In genomic region chrX:115598556-115598955, GRCh38 we compare ENCODE assay signal across 23 cellular contexts. TPM values are rescaled to one million over a fixed set of nuclear protein-coding genes. Genes with fewer than 3 reads are reported as not detected.
DNase-seq lines count a peak whose midpoint lies in the region; ATAC-seq, FAIRE-seq and TF ChIP-seq lines count a peak whose summit lies in the region.
"Had no signal": no experiment of that assay in that cellular context is flagged by ENCODE, and none has a peak within 500 bp of the region (broad histone marks: within the 10 kb centered on the region; RNA-seq: fewer than 3 reads in every experiment).

No MANE protein-coding gene starts in this region.

- FAIRE-seq in pancreas (lab: Jason Lieb, UNC) = peak; percentile 64
- no peak for FAIRE-seq in GM12891 (lab: Jason Lieb, UNC)
- FAIRE-seq: GM18507 had no signal

- peak overlapping the region; percentile 46 for H3K27ac Mint-ChIP-seq in type B pancreatic cell

- peaks cover 37% of the 10 kb centered on the region for H3K36me3 Mint-ChIP-seq in type B pancreatic cell

- H3K4me1 ChIP-seq in left ventricle myocardium inferior = peaks cover 64% of the 10 kb centered on the region
- peaks cover 0 to 6% (median 0%) of the 10 kb centered on the region in 3 donors for H3K4me1 ChIP-seq in pancreas

- H3K36me3 ChIP-seq in left ventricle myocardium inferior (no peaks in the 10 kb centered on the region), pancreas (no peaks in the 10 kb centered on the region)

- H3K4me3 ChIP-seq in left ventricle myocardium inferior (no peak overlapping the region), pancreas (no peak overlapping the region)
- H3K4me3 ChIP-seq: SJSA1 had no signal

- H3K27me3 Mint-ChIP-seq in type B pancreatic cell = no peaks in the 10 kb centered on the region

- no peaks in the 10 kb centered on the region for H3K9me3 Mint-ChIP-seq in type B pancreatic cell

- H3K27ac ChIP-seq in left ventricle myocardium inferior (replicated peaks) (peak overlapping the region; percentile 23), epithelial cell of prostate (peak overlapping the region; percentile 18), pancreas (no peak overlapping the region)
- H3K27ac ChIP-seq: SJSA1 had no signal

- peaks cover 41% of the 10 kb centered on the region for H3K4me1 Mint-ChIP-seq in type B pancreatic cell (ENCODE audit: unreplicated experiment)

- no peak for DNase-seq in left ventricle myocardium inferior
- no peak for DNase-seq in Right ventricle myocardium inferior (ENCODE audit: missing footprints)
- DNase-seq in epithelial cell of prostate (ENCODE audit: low read depth, low spot score) = no peak
- DNase-seq in pancreas = no peak
- DNase-seq in type B pancreatic cell (ENCODE audit: extremely low spot score, unreplicated experiment) = no peak
- no peak for DNase-seq in activated CD4-positive, alpha-beta T cell treated with anti-CD3 and anti-CD28 coated beads, Interleukin-2, amount 50 U/mL, for 1 hour
- no peak for DNase-seq in GM12891 (ENCODE audit: insufficient read length, low spot score)
- DNase-seq in GDM1 (lab: John Stamatoyannopoulos, UW) = no peak
- DNase-seq: 8988T, ACHN, DMS153, DND-41, H7, NCI-H1048, NCI-H1417 treated with DMSO at 0.1 percent for 48 hours, NCI-H1694 treated with DMSO at 0.1 percent for 48 hours, NCI-H2081 treated with DMSO at 0.1 percent for 48 hours, NCI-H2171, NCI-H524, NCI-H748 treated with DMSO at 0.1 percent for 48 hours, Right ventricle myocardium superior had no signal

- H3K4me3 Mint-ChIP-seq in type B pancreatic cell = no peak overlapping the region

- intact Hi-C loops in left ventricle myocardium inferior (cut with micrococcal nuclease) = no loop called here
- intact Hi-C loops in Right ventricle myocardium inferior (cut with DNase I) = no loop called here
- intact Hi-C loops in pancreas (cut with DNase I) = no loop called here

- no peak for ATAC-seq in Right ventricle myocardium inferior
- no peak for ATAC-seq in pancreas

- TF ChIP-seq POLR2A in GM12891 (IDR thresholded peaks at IDR 0.05; ENCODE audit: low read depth, low read length) = no peak

- 83% methylated on average over 1 of the region's 1 CpG for WGBS in pancreas, 2 donors

- H3K27me3 ChIP-seq in left ventricle myocardium inferior (ENCODE audit: low read depth) = no peaks in the 10 kb centered on the region
- peaks cover 0 to 5% (median 0%) of the 10 kb centered on the region in 4 donors for H3K27me3 ChIP-seq in pancreas
- H3K27me3 ChIP-seq: SJSA1 had no signal

- TF ChIP-seq CTCF in left ventricle myocardium inferior (IDR thresholded peaks at IDR 0.05; ENCODE audit: borderline replicate concordance) = no peak
- no peak for TF ChIP-seq CTCF in pancreas (IDR thresholded peaks at IDR 0.05)
- no peak for TF ChIP-seq CTCF in type B pancreatic cell (conservative IDR thresholded peaks at IDR 0.05)

- H3K9me3 ChIP-seq in left ventricle myocardium inferior (replicated peaks) (no peaks in the 10 kb centered on the region), pancreas (no peaks in the 10 kb centered on the region)
- H3K9me3 ChIP-seq: SJSA1 had no signal

TF ChIP-seq in GM12891, 5 proteins besides CTCF, POLR2A, EP300 and RAD21:
- TF ChIP-seq SPI1 (IDR thresholded peaks at IDR 0.05; ENCODE audit: low read depth, low read length) = no peak
- no peak for TF ChIP-seq POU2F2 (IDR thresholded peaks at IDR 0.05; ENCODE audit: low read depth, low read length)
- TF ChIP-seq PAX5 (IDR thresholded peaks at IDR 0.05; ENCODE audit: insufficient read depth, low read length, severe bottlenecking) = no peak
- TF ChIP-seq POLR2AphosphoS5 (IDR thresholded peaks at IDR 0.05; ENCODE audit: low read depth, low read length) = no peak
- no peak for TF ChIP-seq TAF1 (IDR thresholded peaks at IDR 0.05; ENCODE audit: low read depth, low read length)

RNA-seq across cellular contexts. Expression of gene PLS3, which starts 37.6 kb away (rescaled TPM):
- total RNA-seq in left ventricle myocardium inferior = 42.7 TPM
- total RNA-seq in Right ventricle myocardium inferior = 44.7 TPM
- 10 to 100 TPM; 18.4 to 42.0 (median 23.2) TPM for total RNA-seq in pancreas
- 10 to 100 TPM; 11.4 to 25.7 TPM for polyA plus RNA-seq in pancreas
- 197 and 481 TPM in 2 replicates for total RNA-seq in type B pancreatic cell (ENCODE audit: low replicate concordance)
- polyA plus RNA-seq in GM12891 (2012; ENCODE audit: low read depth, missing spikeins) = 1.1 TPM

Comparison
In these comparisons a context has a peak if more than half of its experiments do, and no peak if none do; other contexts are left out.
1. H3K27ac ChIP-seq: peak in left ventricle myocardium inferior (single experiment) and epithelial cell of prostate (single experiment); none in pancreas (0 of 4).